8 cellular contexts compared by ENCODE assay signal in the genomic region with DNA sequence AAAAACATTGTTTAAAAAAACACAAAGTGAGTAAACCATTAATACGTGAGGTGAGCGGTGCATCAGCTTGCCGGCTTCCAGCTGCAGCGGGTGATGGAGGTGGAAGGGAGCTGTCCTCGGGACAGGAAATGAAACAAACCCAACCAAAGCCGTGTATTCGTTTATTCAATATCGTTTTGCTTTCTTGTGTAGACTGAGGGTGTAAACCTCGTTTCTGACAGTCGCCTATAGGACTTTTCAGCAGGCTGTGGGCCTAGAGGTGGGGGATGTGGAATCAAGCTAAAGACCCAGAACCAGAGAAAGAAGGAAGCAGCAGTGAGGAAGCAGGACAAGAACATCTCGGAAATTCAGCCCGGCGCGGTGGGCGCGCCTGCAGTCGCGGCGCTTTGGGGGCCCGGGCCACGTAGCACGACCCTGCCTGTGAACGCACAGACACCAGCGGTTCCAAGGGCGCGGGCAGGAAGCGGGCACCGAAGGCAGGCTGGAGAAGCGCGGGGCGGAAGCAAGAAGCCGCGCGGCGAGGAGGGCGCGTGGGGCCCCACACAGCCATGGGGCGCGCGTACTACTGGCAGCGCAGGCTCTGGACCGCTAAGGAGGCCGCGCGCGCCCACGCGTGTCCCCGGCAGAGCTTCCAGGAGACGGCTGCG. TPM values are rescaled to one million over a fixed set of nuclear protein-coding genes. Genes with fewer than 3 reads are reported as not detected.
A peak's percentile ranks its signal among the peaks of the same experiment; 100 is the strongest.
DNase-seq lines count a peak whose midpoint lies in the region; ATAC-seq, FAIRE-seq and TF ChIP-seq lines count a peak whose summit lies in the region.

No MANE protein-coding gene starts in this region.

- POLR2A ChIA-PET in A549 (lab: Yijun Ruan, JAX), result no interaction called here

- no peak for TF ChIP-seq RAD21 in A549 (conservative IDR thresholded peaks at IDR 0.05 in 1 of 2, IDR thresholded peaks at IDR 0.05 in 1 of 2)

- H3K9me3 ChIP-seq in A549 (peaks cover 5% of the 10 kb centered on the region; the same call in 2 of the 3 replicates), Karpas-422 (ENCODE audit: low read length) (peaks cover 12% of the 10 kb centered on the region)

- H2AFZ ChIP-seq in Karpas-422 (ENCODE audit: low read length), result peak overlapping the region; percentile 50

- FAIRE-seq in A549 (lab: Jason Lieb, UNC), result no peak

- peaks cover 6% of the 10 kb centered on the region for H3K36me3 ChIP-seq in Karpas-422 (ENCODE audit: insufficient read depth, low read length)

- ATAC-seq in A549, result no peak
- ATAC-seq in GM19035 (IDR thresholded peaks at IDR 0.05; ENCODE audit: unreplicated experiment), result peak; percentile 38

- H3K4me2 ChIP-seq in A549, result peak overlapping the region; percentile 56
- no peak overlapping the region for H3K4me2 ChIP-seq in Karpas-422 (ENCODE audit: low read depth, low read length, poor library complexity, severe bottlenecking)

- TF ChIP-seq CTCF in A549 (IDR thresholded peaks at IDR 0.05) (no peak), GM13977 (IDR thresholded peaks at IDR 0.05; ENCODE audit: extremely low read depth, insufficient read depth, missing control alignments) (no peak)

- CTCF ChIA-PET in A549 (lab: Yijun Ruan, JAX), result no interaction called here

- H3K27ac ChIP-seq in A549 (peak overlapping the region; percentile 62 to 96; a peak in 5 of 6 replicates), Karpas-422 (ENCODE audit: low read length) (no peak overlapping the region), adipose tissue (ENCODE audit: low read depth, low read length) (peak overlapping the region; percentile 75)

- in situ Hi-C loops in GM13977 (cut with MboI; ENCODE audit: low pct_unique_long_range_greater_than_20kb, low sequenced_read_pairs, unreplicated experiment), result no loop called here

- H3K79me2 ChIP-seq in Karpas-422 (ENCODE audit: low read length), result peaks cover 40% of the 10 kb centered on the region

- H3K9ac ChIP-seq in Karpas-422 (ENCODE audit: low read length), result no peak overlapping the region

- H4K20me1 ChIP-seq in Karpas-422 (ENCODE audit: insufficient read depth, low read depth, low read length), result no peaks in the 10 kb centered on the region

- 92% methylated on average over 40 of the region's 51 CpGs for WGBS in A549 (ENCODE audit: missing lambda C conversion rate)
- WGBS in adipose tissue, 3 donors, result 9 to 13% (median 11%) methylated on average over 49 to 51 of the region's 51 CpGs

- DNase-seq in A549 (ENCODE audit: low read depth in 1 of 2, low spot score in 1 of 2), result no peak
- DNase-seq in Karpas-422, result no peak
- DNase-seq in inferior parietal cortex (ENCODE audit: extremely low spot score), result peak; percentile 15
- DNase-seq in stimulated activated CD4-positive, alpha-beta T cell treated with anti-CD3 and anti-CD28 coated beads, TNF-alpha, amount 100 ng/mL, for 24 hours (ENCODE audit: low read depth in 3 of 3), result peak in 2 of 3 experiments; percentile 6 to 9
- DNase-seq in A172 (ENCODE audit: low spot score), result no peak
- DNase-seq in GM13977 (ENCODE audit: low spot score), result no peak

- H3K9me2 ChIP-seq in Karpas-422 (replicated peaks; ENCODE audit: insufficient read depth, low read length), result no peaks in the 10 kb centered on the region

- H3K4me1 ChIP-seq in A549, result peaks cover 9% of the 10 kb centered on the region; the same call in 1 of the 3 replicates
- peaks cover 16% of the 10 kb centered on the region for H3K4me1 ChIP-seq in Karpas-422 (ENCODE audit: low read length)

- no peak for TF ChIP-seq EP300 in A549 (IDR thresholded peaks at IDR 0.05)

- no peaks in the 10 kb centered on the region for H3K27me3 ChIP-seq in Karpas-422 (ENCODE audit: low read length)

- TF ChIP-seq POLR2A in A549 (IDR thresholded peaks at IDR 0.05; ENCODE audit: low read length), result no peak

- H3K4me3 ChIP-seq in A549 (peak overlapping the region; percentile 99), Karpas-422 (ENCODE audit: low read length) (peak overlapping the region; percentile 97; the same call in 1 of the 2 replicates)

TF ChIP-seq in A549, 52 proteins besides CTCF, POLR2A, EP300 and RAD21:
- TF ChIP-seq HOXB13 (CRISPR knock-in tag; IDR thresholded peaks at IDR 0.05; ENCODE audit: low read depth) (peak; percentile 89), EHF (CRISPR knock-in tag; IDR thresholded peaks at IDR 0.05) (peak; percentile 68; the same call in 1 of the 2 replicates), ZFP36 (IDR thresholded peaks at IDR 0.05; ENCODE audit: borderline replicate concordance, partially characterized antibody) (no peak)

RNA-seq across cellular contexts. Expression of gene ATP9B, which starts 0.8 kb away (rescaled TPM):
- polyA plus RNA-seq in A549 (2011; rRNA removed), result 33.0 and 35.7 TPM in 2 replicates
- polyA plus RNA-seq in A549 (2012; cell fraction: cytosol; rRNA removed), result 39.9 TPM in 2 replicates
- 49.2 and 63.4 TPM in 2 replicates for polyA plus RNA-seq in A549 (2012; cell fraction: nucleus; rRNA removed)
- 22.6 to 31.1 TPM (median 25.2 TPM) in 3 replicates for polyA plus RNA-seq in A549 (2017; fragmentation: RNase III; extraction: RNeasy Plus Mini Kit Qiagen cat#74134 plus additional on column Dnase treatment)
- 39.6 and 46.0 TPM in 2 replicates for polyA minus RNA-seq in A549 (2011; rRNA and poly(A)+ RNA removed)
- total RNA-seq in Karpas-422 (2014; rRNA removed; shearing (Covaris generic); ENCODE audit: low replicate concordance), result 65.1 and 76.9 TPM in 2 replicates
- polyA plus RNA-seq in adipose tissue, result 10 to 100 TPM in 1 of 3 donors, 1 to 10 TPM in 2; 7.3 to 13.5 (median 9.3) TPM
- total RNA-seq in A172 (2014; rRNA removed; shearing (Covaris generic)), result 7.2 and 8.0 TPM in 2 replicates

Comparison
In these comparisons a context has a peak if more than half of its experiments do, and no peak if none do; other contexts are left out.
1. DNase-seq: peak in inferior parietal cortex (single experiment) and stimulated activated CD4-positive, alpha-beta T cell treated with anti-CD3 and anti-CD28 coated beads, TNF-alpha, amount 100 ng/mL, for 24 hours (2 of 3); none in A549 (0 of 2), Karpas-422 (single experiment), A172 (single experiment) and GM13977 (single experiment).